1 cellular context compared by ENCODE assay signal in genomic region chr5:5421961-5422818, GRCh38.
TF ChIP-seq lines count a peak whose summit lies in the region.

Gene ICE1, plus strand, starts transcription at chr5:5422677. Its CDS starts 239 bp downstream, at chr5:5422916.

TF ChIP-seq in GM12878, 131 proteins besides CTCF, POLR2A, EP300 and RAD21 (continued from another document and continues in another):
- no peak for TF ChIP-seq CUX1 (IDR thresholded peaks at IDR 0.05; ENCODE audit: insufficient replicate concordance, low read depth, low read length)
- TF ChIP-seq ZBED1 (IDR thresholded peaks at IDR 0.05; ENCODE audit: borderline replicate concordance): no peak
- TF ChIP-seq PBX3 (IDR thresholded peaks at IDR 0.05; ENCODE audit: insufficient replicate concordance, low read depth, low read length): no peak
- no peak for TF ChIP-seq ATF2 (IDR thresholded peaks at IDR 0.05; ENCODE audit: low read length)
- TF ChIP-seq CHD2 (IDR thresholded peaks at IDR 0.05; ENCODE audit: borderline replicate concordance, low read depth, low read length): peak; percentile 69; the same call in 1 of the 2 replicates
- TF ChIP-seq PAX8 (IDR thresholded peaks at IDR 0.05): no peak
- peak; percentile 92 for TF ChIP-seq IKZF1 (conservative IDR thresholded peaks at IDR 0.05)
- no peak for TF ChIP-seq CHD4 (IDR thresholded peaks at IDR 0.05)
- TF ChIP-seq POU2F2 (IDR thresholded peaks at IDR 0.05; ENCODE audit: borderline replicate concordance, low read depth, low read length): peak; percentile 60; the same call in 2 of the 3 replicates
- no peak for TF ChIP-seq STAT3 (IDR thresholded peaks at IDR 0.05; ENCODE audit: low read depth, low read length)
- 0 out of 2 replicates have a peak, but pooled peaks have one; percentile 21 for TF ChIP-seq STAT1 (conservative IDR thresholded peaks at IDR 0.05)
- no peak for TF ChIP-seq ZBTB11 (CRISPR knock-in tag; IDR thresholded peaks at IDR 0.05)
- TF ChIP-seq CEBPB (IDR thresholded peaks at IDR 0.05; ENCODE audit: borderline replicate concordance in 1 of 2, low read depth in 2 of 2, low read length in 2 of 2): no peak
- 0 out of 2 replicates have a peak, but pooled peaks have one; percentile 47 for TF ChIP-seq ASH2L (IDR thresholded peaks at IDR 0.05; ENCODE audit: borderline replicate concordance, low read depth)
- peak; percentile 65 for TF ChIP-seq TAF1 (IDR thresholded peaks at IDR 0.05; ENCODE audit: borderline replicate concordance, low read depth, low read length)
- TF ChIP-seq MLLT1 (IDR thresholded peaks at IDR 0.05): 0 out of 2 replicates have a peak, but pooled peaks have one; percentile 68
- TF ChIP-seq BCLAF1 (IDR thresholded peaks at IDR 0.05): no peak
- TF ChIP-seq SIX5 (IDR thresholded peaks at IDR 0.05; ENCODE audit: low read depth, low read length, severe bottlenecking): peak; percentile 61
- peak; percentile 96 for TF ChIP-seq MXI1 (IDR thresholded peaks at IDR 0.05; ENCODE audit: low read depth, low read length)
- no peak for TF ChIP-seq PML (IDR thresholded peaks at IDR 0.05; ENCODE audit: low read length)
- no peak for TF ChIP-seq RCOR1 (conservative IDR thresholded peaks at IDR 0.05; ENCODE audit: low read depth, low read length)
- peak; percentile 51 for TF ChIP-seq RELA (IDR thresholded peaks at IDR 0.05; ENCODE audit: borderline replicate concordance, partially characterized antibody)
- TF ChIP-seq HCFC1 (IDR thresholded peaks at IDR 0.05; ENCODE audit: low read length): peak; percentile 83
- 0 out of 2 replicates have a peak, but pooled peaks have one; percentile 42 for TF ChIP-seq DPF2 (IDR thresholded peaks at IDR 0.05)
- no peak for TF ChIP-seq KAT2A (conservative IDR thresholded peaks at IDR 0.05; ENCODE audit: control insufficient read depth, low read depth, low read length)
- peak; percentile 76 for TF ChIP-seq ATF7 (IDR thresholded peaks at IDR 0.05; ENCODE audit: low read depth)
- TF ChIP-seq BHLHE40 (IDR thresholded peaks at IDR 0.05; ENCODE audit: borderline replicate concordance in 1 of 2, low read depth in 2 of 2, low read length in 1 of 2): peak; percentile 58 to 69
- peak; percentile 71; the same call in 1 of the 2 replicates for TF ChIP-seq TCF12 (IDR thresholded peaks at IDR 0.05; ENCODE audit: low read depth, low read length)
- 0 out of 2 replicates have a peak, but pooled peaks have one; percentile 55 for TF ChIP-seq LARP7 (IDR thresholded peaks at IDR 0.05)
- TF ChIP-seq TCF3 (IDR thresholded peaks at IDR 0.05; ENCODE audit: borderline replicate concordance, insufficient read depth, low read depth, low read length): no peak
- peak; percentile 57; the same call in 1 of the 2 replicates for TF ChIP-seq ZBTB40 (IDR thresholded peaks at IDR 0.05; ENCODE audit: borderline replicate concordance)
- TF ChIP-seq ZNF217 (IDR thresholded peaks at IDR 0.05): no peak
- TF ChIP-seq CHD1 (IDR thresholded peaks at IDR 0.05; ENCODE audit: low read depth, low read length): 0 out of 2 replicates have a peak, but pooled peaks have one; percentile 51
- TF ChIP-seq KDM1A (IDR thresholded peaks at IDR 0.05; ENCODE audit: borderline replicate concordance): no peak
- TF ChIP-seq YY1 (IDR thresholded peaks at IDR 0.05; ENCODE audit: low read depth, low read length): 0 out of 2 replicates have a peak, but pooled peaks have one; percentile 70
- no peak for TF ChIP-seq MTA2 (IDR thresholded peaks at IDR 0.05; ENCODE audit: low read depth)
- no peak for TF ChIP-seq SMC3 (IDR thresholded peaks at IDR 0.05; ENCODE audit: borderline replicate concordance, low read length)
- TF ChIP-seq RFX5 (IDR thresholded peaks at IDR 0.05; ENCODE audit: low read depth, low read length): no peak
- TF ChIP-seq CBX3 (IDR thresholded peaks at IDR 0.05; ENCODE audit: borderline replicate concordance, low read depth): no peak
